In genomic region chr6:125114248-125114858, GRCh38 we compare ENCODE assay signal across 9 cellular contexts. TPM values are rescaled to one million over a fixed set of nuclear protein-coding genes. Genes with fewer than 3 reads are reported as not detected.
DNase-seq lines count a peak whose midpoint lies in the region; ATAC-seq and TF ChIP-seq lines count a peak whose summit lies in the region.
"Had no signal": no experiment of that assay in that cellular context is flagged by ENCODE, and none has a peak within 500 bp of the region (broad histone marks: within the 10 kb centered on the region; RNA-seq: fewer than 3 reads in every experiment).

No MANE protein-coding gene starts in this region.

- DNase-seq in Daoy (ENCODE audit: low read depth) = peak; percentile 35
- peak; percentile 21 for DNase-seq in NCI-H524 treated with DMSO at 0.1 percent for 48 hours (lab: John Stamatoyannopoulos, UW)
- DNase-seq in activated T-cell treated with anti-CD3 and anti-CD28 coated beads, Interleukin-2, amount 50 U/mL, for 4 hours = peak; percentile 10
- peak; percentile 58 for DNase-seq in glomerular endothelial cell (ENCODE audit: extremely low read depth, low read depth, low spot score)
- DNase-seq in gastrocnemius medialis = peak in 1 of 2 donors; percentile 41

- ATAC-seq in HG02759 (IDR thresholded peaks at IDR 0.05; ENCODE audit: unreplicated experiment) (peak; percentile 59), gastrocnemius medialis (no peak), GM19455 (IDR thresholded peaks at IDR 0.05; ENCODE audit: unreplicated experiment) (no peak), esophagus mucosa (no peak)
- ATAC-seq in activated T-cell treated with anti-CD3 and anti-CD28 coated beads, Interleukin-2, amount 50 U/mL, for 4 hours = no peak

- peaks cover 2% of the 10 kb centered on the region for H3K27me3 Mint-ChIP-seq in activated T-cell treated with anti-CD3 and anti-CD28 coated beads, Interleukin-2, amount 50 U/mL, for 4 hours (ENCODE audit: low read depth)

- peaks cover 30% of the 10 kb centered on the region for H3K9me3 Mint-ChIP-seq in activated T-cell treated with anti-CD3 and anti-CD28 coated beads, Interleukin-2, amount 50 U/mL, for 4 hours

- H3K27me3 ChIP-seq in gastrocnemius medialis = no peaks in the 10 kb centered on the region

- no peaks in the 10 kb centered on the region for H3K4me1 ChIP-seq in gastrocnemius medialis

- H3K4me1 Mint-ChIP-seq in activated T-cell treated with anti-CD3 and anti-CD28 coated beads, Interleukin-2, amount 50 U/mL, for 4 hours (ENCODE audit: low read depth) = no peaks in the 10 kb centered on the region

- no peak overlapping the region for H3K27ac ChIP-seq in gastrocnemius medialis

- intact Hi-C loops in gastrocnemius medialis (cut with DNase I; ENCODE audit: low total_unique reads) = loop anchor here (2.0 kb wide), 2 partner anchors 154 to 244 kb away; no protein-coding TSS in a partner anchor

- no peak overlapping the region for H3K4me3 Mint-ChIP-seq in activated T-cell treated with anti-CD3 and anti-CD28 coated beads, Interleukin-2, amount 50 U/mL, for 4 hours

- no peaks in the 10 kb centered on the region for H3K36me3 ChIP-seq in gastrocnemius medialis

- no peaks in the 10 kb centered on the region for H3K36me3 Mint-ChIP-seq in activated T-cell treated with anti-CD3 and anti-CD28 coated beads, Interleukin-2, amount 50 U/mL, for 4 hours (ENCODE audit: insufficient read depth)

- TF ChIP-seq POLR2A in gastrocnemius medialis (IDR thresholded peaks at IDR 0.05) = no peak

- no peak overlapping the region for H3K4me3 ChIP-seq in gastrocnemius medialis

- H3K9me3 ChIP-seq in gastrocnemius medialis = peaks cover 0 to 9% (median 0%) of the 10 kb centered on the region in 3 donors

- peak; percentile 58 to 93 (median 84) for TF ChIP-seq CTCF in gastrocnemius medialis (IDR thresholded peaks at IDR 0.05 in 4 of 5, conservative IDR thresholded peaks at IDR 0.05 in 1 of 5)

- in situ Hi-C loops in gastrocnemius medialis (cut with MboI; ENCODE audit: low sequenced_read_pairs in 4 of 4) = loop anchor here in 3 of 4 donors (5.0 to 10.0 kb wide), 4 partner anchors 42 to 242 kb away; no protein-coding TSS in a partner anchor

RNA-seq across cellular contexts. Expression of gene TPD52L1, which starts 39.2 kb away (rescaled TPM):
- total RNA-seq in Daoy (2014; rRNA removed; shearing (Covaris generic)) = 4.9 and 6.4 TPM in 2 replicates
- under 1 TPM; 0.65 to 0.79 (median 0.66) TPM for total RNA-seq in activated T-cell treated with anti-CD3 and anti-CD28 coated beads, Interleukin-2, amount 50 U/mL, for 4 hours
- total RNA-seq in glomerular endothelial cell (5.1 and 9.6 TPM in 2 replicates), gastrocnemius medialis (100 to 1,000 TPM in 3 of 4 donors, 10 to 100 TPM in 1; 47.6 to 152 (median 123) TPM), esophagus mucosa (217 TPM)
- total RNA-seq: T-helper 1 cell treated with Interleukin-12 subunit alpha and Interleukin-12 subunit beta and Interleukin-4 antibody, amounts not matched to agents 30 ng/mL and 1 ng/mL, for 36 hours had no signal
